In genomic region chr14:103628221-103628683, GRCh38 we compare ENCODE assay signal across 8 cellular contexts. TPM values are rescaled to one million over a fixed set of nuclear protein-coding genes. Genes with fewer than 3 reads are reported as not detected.
DNase-seq lines count a peak whose midpoint lies in the region; ATAC-seq and TF ChIP-seq lines count a peak whose summit lies in the region.

No MANE protein-coding gene starts in this region.

- peak; percentile 59 to 89 for TF ChIP-seq POLR2A in adrenal gland (IDR thresholded peaks at IDR 0.05)

- peak overlapping the region; percentile 17 for H2AK5ac ChIP-seq in trophoblast cell (ENCODE audit: low read length)

- H3K9me3 ChIP-seq in MG63, result no peaks in the 10 kb centered on the region
- no peaks in the 10 kb centered on the region for H3K9me3 ChIP-seq in adrenal gland (replicated peaks in 1 of 3)
- no peaks in the 10 kb centered on the region for H3K9me3 ChIP-seq in left ventricle myocardium inferior (replicated peaks)
- no peaks in the 10 kb centered on the region for H3K9me3 ChIP-seq in trophoblast cell (ENCODE audit: insufficient read depth, low read depth, low read length)

- H3K79me2 ChIP-seq in trophoblast cell (ENCODE audit: control insufficient read depth, insufficient read depth, low read length, poor library complexity), result peaks cover 24% of the 10 kb centered on the region

- no peak overlapping the region for H2BK12ac ChIP-seq in trophoblast cell (ENCODE audit: low read length)

- H3K4me3 ChIP-seq in MG63, result peak overlapping the region; percentile 65
- H3K4me3 ChIP-seq in adrenal gland, result peak overlapping the region in 2 of 4 donors; percentile 86 to 96
- H3K4me3 ChIP-seq in left ventricle myocardium inferior, result peak overlapping the region; percentile 97
- H3K4me3 ChIP-seq in trophoblast cell (ENCODE audit: low read depth, low read length), result peak overlapping the region; percentile 100

- intact Hi-C loops in adrenal gland (cut with DNase I) (no loop called here), left ventricle myocardium inferior (cut with micrococcal nuclease) (no loop called here)

- H3K27me3 ChIP-seq in MG63 (no peaks in the 10 kb centered on the region), adrenal gland (no peaks in the 10 kb centered on the region), left ventricle myocardium inferior (ENCODE audit: low read depth) (no peaks in the 10 kb centered on the region), trophoblast cell (ENCODE audit: insufficient read depth, low read length) (no peaks in the 10 kb centered on the region)

- 1 to 4% (median 3%) methylated on average over 5 to 31 of the region's 31 CpGs for WGBS in adrenal gland, 4 donors
- WGBS in trophoblast cell (ENCODE audit: extremely low coverage, insufficient coverage, insufficient read length), result no CpG with 5 or more reads among the region's 31 CpGs

- peak overlapping the region; percentile 91 for H2BK5ac ChIP-seq in trophoblast cell (ENCODE audit: low read depth, low read length, poor library complexity)

- peaks cover 21% of the 10 kb centered on the region for H3K79me1 ChIP-seq in trophoblast cell (ENCODE audit: low read length)

- H3K4me1 ChIP-seq in adrenal gland (replicated peaks in 1 of 2) (peaks cover 37 to 47% of the 10 kb centered on the region in 2 donors), left ventricle myocardium inferior (peaks cover 83% of the 10 kb centered on the region), trophoblast cell (ENCODE audit: control insufficient read depth in 1 of 2, insufficient read depth in 2 of 2, low read length in 2 of 2) (peaks cover 9 to 16% of the 10 kb centered on the region in 2 experiments)

- H3K23ac ChIP-seq in trophoblast cell (ENCODE audit: low read length), result no peak overlapping the region

- H3K27ac ChIP-seq in adrenal gland (peak overlapping the region; percentile 93 to 99 (median 98)), left ventricle myocardium inferior (replicated peaks) (peak overlapping the region; percentile 100), trophoblast cell (ENCODE audit: low read depth, low read length) (peak overlapping the region; percentile 94)

- peak overlapping the region; percentile 92 for H4K12ac ChIP-seq in trophoblast cell (ENCODE audit: low read depth, low read length)

- H2BK120ac ChIP-seq in trophoblast cell (ENCODE audit: insufficient read depth, low read length, poor library complexity), result peak overlapping the region; percentile 93

- H3K36me3 ChIP-seq in MG63, result no peaks in the 10 kb centered on the region; the same call in none of the 2 replicates
- no peaks in the 10 kb centered on the region for H3K36me3 ChIP-seq in adrenal gland (replicated peaks in 1 of 2)
- peaks cover 4% of the 10 kb centered on the region for H3K36me3 ChIP-seq in left ventricle myocardium inferior
- peaks cover 5 to 8% of the 10 kb centered on the region in 2 experiments for H3K36me3 ChIP-seq in trophoblast cell (ENCODE audit: control insufficient read depth in 1 of 2, insufficient read depth in 2 of 2, low read length in 2 of 2)

- peak overlapping the region; percentile 88 for H3K14ac ChIP-seq in trophoblast cell (ENCODE audit: low read length)

- peak overlapping the region; percentile 97 for H4K91ac ChIP-seq in trophoblast cell (ENCODE audit: low read depth, low read length)

- H3K9ac ChIP-seq in trophoblast cell (ENCODE audit: low read length), result peak overlapping the region; percentile 69

- H4K8ac ChIP-seq in trophoblast cell (ENCODE audit: low read depth, low read length), result peak overlapping the region; percentile 97

- TF ChIP-seq CTCF in adrenal gland (IDR thresholded peaks at IDR 0.05) (no peak), left ventricle myocardium inferior (IDR thresholded peaks at IDR 0.05; ENCODE audit: borderline replicate concordance) (no peak)

- ATAC-seq in HG03442 (IDR thresholded peaks at IDR 0.05; ENCODE audit: unreplicated experiment) (no peak), HG03159 (IDR thresholded peaks at IDR 0.05; ENCODE audit: unreplicated experiment) (no peak)

- peak overlapping the region; percentile 80 for H3K4me2 ChIP-seq in trophoblast cell (ENCODE audit: low read length)

- peak overlapping the region; percentile 96 for H3K18ac ChIP-seq in trophoblast cell (ENCODE audit: low read length)

- DNase-seq in NCI-H748 (lab: John Stamatoyannopoulos, UW; ENCODE audit: unreplicated experiment), result peak; percentile 56
- DNase-seq in NCI-H748 treated with DMSO at 0.1 percent for 48 hours (lab: John Stamatoyannopoulos, UW), result no peak
- peak; percentile 87 for DNase-seq in MG63
- DNase-seq in adrenal gland, result peak; percentile 79 to 88 (median 85)
- peak; percentile 78 for DNase-seq in left ventricle myocardium inferior
- peak; percentile 92 to 96 for DNase-seq in trophoblast cell

- peak overlapping the region; percentile 89 for H3K4ac ChIP-seq in trophoblast cell (ENCODE audit: low read depth, low read length)

- peak overlapping the region; percentile 95 for H2AFZ ChIP-seq in trophoblast cell (ENCODE audit: insufficient read depth, low read length, poor library complexity)

RNA-seq across cellular contexts. Expression of gene KLC1, which starts 0.8 kb away (rescaled TPM):
- 75.8 and 113 TPM in 2 replicates for total RNA-seq in MG63 (2014; rRNA removed; shearing (Covaris generic); ENCODE audit: low replicate concordance)
- total RNA-seq in adrenal gland (100 to 1,000 TPM in 6 of 8 donors, 10 to 100 TPM in 2; 87.4 to 248 (median 132) TPM), left ventricle myocardium inferior (137 TPM)
- 100 to 1,000 TPM in 2 of 3 donors, 10 to 100 TPM in 1; 70.7 to 164 (median 120) TPM for polyA plus RNA-seq in adrenal gland
- polyA plus RNA-seq in trophoblast cell (2013), result 105 TPM in 2 replicates
